36 cellular contexts compared by ENCODE assay signal in the genomic region with DNA sequence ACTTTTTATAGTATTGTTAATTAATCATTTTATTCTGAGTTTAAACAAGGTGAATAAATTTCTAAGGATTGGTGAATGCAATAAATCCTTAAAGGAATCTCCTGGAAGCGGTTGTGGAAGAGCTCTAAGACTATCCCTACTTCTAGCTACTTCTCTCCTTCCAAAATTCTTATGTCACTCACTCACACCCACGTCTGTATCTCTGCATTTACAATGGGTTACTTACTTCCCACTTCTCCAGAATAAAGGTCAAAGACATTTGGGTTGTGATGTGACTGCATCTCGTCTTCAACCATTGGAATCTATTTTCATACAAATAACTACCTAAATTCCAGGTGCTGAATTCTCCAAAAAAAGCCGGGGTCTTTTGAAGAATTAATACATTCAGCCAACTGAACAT.
"Had no signal": no experiment of that assay in that cellular context is flagged by ENCODE, and none has a peak within 500 bp of the region (broad histone marks: within the 10 kb centered on the region; RNA-seq: fewer than 3 reads in every experiment).

No MANE protein-coding gene starts in this region.

- DNase-seq: activated effector memory CD4-positive, alpha-beta T cell treated with anti-CD3 and anti-CD28 coated beads, Interleukin-2, amount 50 U/mL, for 16 hours; activated effector memory CD4-positive, alpha-beta T cell treated with Interleukin-2 at 50 U/mL for 16 hours; activated gamma-delta T cell; activated gamma-delta T cell treated with Interleukin-2 at 50 U/mL for 16 hours; activated naive CD4-positive, alpha-beta T cell; activated naive CD4-positive, alpha-beta T cell treated with anti-CD3 and anti-CD28 coated beads for 36 hours; activated naive CD4-positive, alpha-beta T cell treated with anti-CD3 and anti-CD28 coated beads, Interleukin-2, amount 10 ng/mL, durations not matched to agents 7 days and 5 days; activated naive CD4-positive, alpha-beta T cell treated with anti-CD3 and anti-CD28 coated beads, Interleukin-2, amount 50 U/mL, for 16 hours; activated naive CD4-positive, alpha-beta T cell treated with Interleukin-2 at 50 U/mL for 16 hours; activated naive CD8-positive, alpha-beta T cell treated with anti-CD3 and anti-CD28 coated beads for 36 hours; activated naive CD8-positive, alpha-beta T cell treated with anti-CD3 and anti-CD28 coated beads, Interleukin-2, amount 10 ng/mL, durations not matched to agents 7 days and 5 days; activated naive CD8-positive, alpha-beta T cell treated with anti-CD3 and anti-CD28 coated beads, Interleukin-2, amount 50 U/mL, for 24 hours; activated T-cell treated with anti-CD3 and anti-CD28 coated beads, Interleukin-2, amount 50 U/mL, for 1 hour; activated T-cell treated with anti-CD3 and anti-CD28 coated beads, Interleukin-2, amount 50 U/mL, for 24 hours; activated T-cell treated with anti-CD3 and anti-CD28 coated beads, Interleukin-2, amount 50 U/mL, for 4 hours; activated T-cell treated with anti-CD3 and anti-CD28 coated beads, Interleukin-2, amount 50 U/mL, for 48 hours; activated T-cell treated with anti-CD3 and anti-CD28 coated beads, Interleukin-2, amount 50 U/mL, for 72 hours; adrenal gland; amniotic stem cell; amygdala; anterior cingulate cortex; aorta; body of pancreas; brain microvascular endothelial cell; central memory CD4-positive, alpha-beta T cell; cerebellar nuclear complex had no signal

- H3K27ac ChIP-seq: adrenal gland, ascending aorta, body of pancreas, brain microvascular endothelial cell, breast epithelium, cardiac muscle cell had no signal

- H3K9me3 ChIP-seq: adrenal gland, ascending aorta, body of pancreas, breast epithelium had no signal

- H3K36me3 ChIP-seq: adrenal gland, ascending aorta, brain microvascular endothelial cell, breast epithelium, cardiac muscle cell had no signal

- H3K36me3 Mint-ChIP-seq: activated naive CD4-positive, alpha-beta T cell treated with anti-CD3 and anti-CD28 coated beads, Interleukin-2, amount 10 ng/mL, durations not matched to agents 7 days and 5 days; activated naive CD4-positive, alpha-beta T cell treated with anti-CD3 and anti-CD28 coated beads, Interleukin-2, amount 50 U/mL, for 24 hours; activated naive CD8-positive, alpha-beta T cell; activated naive CD8-positive, alpha-beta T cell treated with anti-CD3 and anti-CD28 coated beads for 36 hours; activated naive CD8-positive, alpha-beta T cell treated with anti-CD3 and anti-CD28 coated beads, Interleukin-2, amount 10 ng/mL, durations not matched to agents 7 days and 5 days; brain had no signal

- H3K27me3 Mint-ChIP-seq: activated naive CD4-positive, alpha-beta T cell treated with anti-CD3 and anti-CD28 coated beads, Interleukin-2, amount 50 U/mL, for 24 hours; activated T-cell treated with anti-CD3 and anti-CD28 coated beads, Interleukin-2, amount 50 U/mL, for 24 hours; brain had no signal

- H3K27me3 ChIP-seq: adrenal gland, ascending aorta, body of pancreas, brain microvascular endothelial cell, breast epithelium, cardiac muscle cell had no signal

- H3K4me3 Mint-ChIP-seq: activated naive CD4-positive, alpha-beta T cell treated with anti-CD3 and anti-CD28 coated beads for 36 hours; activated naive CD4-positive, alpha-beta T cell treated with anti-CD3 and anti-CD28 coated beads, Interleukin-2, amount 10 ng/mL, durations not matched to agents 7 days and 5 days; activated naive CD4-positive, alpha-beta T cell treated with anti-CD3 and anti-CD28 coated beads, Interleukin-2, amount 50 U/mL, for 24 hours; activated naive CD8-positive, alpha-beta T cell; activated naive CD8-positive, alpha-beta T cell treated with anti-CD3 and anti-CD28 coated beads for 36 hours; activated naive CD8-positive, alpha-beta T cell treated with anti-CD3 and anti-CD28 coated beads, Interleukin-2, amount 10 ng/mL, durations not matched to agents 7 days and 5 days; activated naive CD8-positive, alpha-beta T cell treated with anti-CD3 and anti-CD28 coated beads, Interleukin-2, amount 50 U/mL, for 24 hours; activated T-cell treated with anti-CD3 and anti-CD28 coated beads, Interleukin-2, amount 50 U/mL, for 24 hours; activated T-cell treated with anti-CD3 and anti-CD28 coated beads, Interleukin-2, amount 50 U/mL, for 4 hours; activated T-cell treated with anti-CD3 and anti-CD28 coated beads, Interleukin-2, amount 50 U/mL, for 72 hours; activated T-helper 1 cell treated with anti-CD3 and anti-CD28 coated beads, Interleukin-12 subunit alpha, Interleukin-12 subunit beta, Interleukin-2, Interleukin-4 antibody, amounts not matched to agents 30 ng/mL and 10 ng/mL and 1 ng/mL, durations not matched to agents 14 hours and 24 hours and 36 hours; activated T-helper 17 cell treated with anti-CD3 and anti-CD28 coated beads, Interleukin-2, amount 50 U/mL, for 72 hours; brain; central memory CD8-positive, alpha-beta T cell had no signal

- H3K4me3 ChIP-seq: adrenal gland, ascending aorta, body of pancreas, breast epithelium, cardiac muscle cell had no signal

- H3K27ac Mint-ChIP-seq: activated naive CD4-positive, alpha-beta T cell treated with anti-CD3 and anti-CD28 coated beads for 36 hours; activated naive CD4-positive, alpha-beta T cell treated with anti-CD3 and anti-CD28 coated beads, Interleukin-2, amount 10 ng/mL, durations not matched to agents 7 days and 5 days; activated naive CD4-positive, alpha-beta T cell treated with anti-CD3 and anti-CD28 coated beads, Interleukin-2, amount 50 U/mL, for 24 hours; activated naive CD4-positive, alpha-beta T cell treated with anti-CD3 and anti-CD28 coated beads, Interleukin-2, amount 50 U/mL, for 72 hours; activated naive CD8-positive, alpha-beta T cell; activated naive CD8-positive, alpha-beta T cell treated with anti-CD3 and anti-CD28 coated beads for 36 hours; activated naive CD8-positive, alpha-beta T cell treated with anti-CD3 and anti-CD28 coated beads, Interleukin-2, amount 10 ng/mL, durations not matched to agents 7 days and 5 days; activated naive CD8-positive, alpha-beta T cell treated with anti-CD3 and anti-CD28 coated beads, Interleukin-2, amount 50 U/mL, for 24 hours; activated T-cell treated with anti-CD3 and anti-CD28 coated beads, Interleukin-2, amount 50 U/mL, for 24 hours; activated T-cell treated with anti-CD3 and anti-CD28 coated beads, Interleukin-2, amount 50 U/mL, for 72 hours; activated T-helper 1 cell treated with anti-CD3 and anti-CD28 coated beads, Interleukin-12 subunit alpha, Interleukin-12 subunit beta, Interleukin-2, Interleukin-4 antibody, amounts not matched to agents 30 ng/mL and 10 ng/mL and 1 ng/mL, durations not matched to agents 14 hours and 24 hours and 36 hours; activated T-helper 17 cell treated with anti-CD3 and anti-CD28 coated beads, Interleukin-2, amount 50 U/mL, for 72 hours; brain had no signal

- H3K9me3 Mint-ChIP-seq: activated naive CD4-positive, alpha-beta T cell treated with anti-CD3 and anti-CD28 coated beads for 36 hours; activated naive CD4-positive, alpha-beta T cell treated with anti-CD3 and anti-CD28 coated beads, Interleukin-2, amount 10 ng/mL, durations not matched to agents 7 days and 5 days; activated naive CD4-positive, alpha-beta T cell treated with anti-CD3 and anti-CD28 coated beads, Interleukin-2, amount 50 U/mL, for 24 hours; activated naive CD8-positive, alpha-beta T cell treated with anti-CD3 and anti-CD28 coated beads, Interleukin-2, amount 10 ng/mL, durations not matched to agents 7 days and 5 days; activated T-cell treated with anti-CD3 and anti-CD28 coated beads, Interleukin-2, amount 50 U/mL, for 24 hours; activated T-cell treated with anti-CD3 and anti-CD28 coated beads, Interleukin-2, amount 50 U/mL, for 4 hours; activated T-helper 1 cell treated with anti-CD3 and anti-CD28 coated beads, Interleukin-12 subunit alpha, Interleukin-12 subunit beta, Interleukin-2, Interleukin-4 antibody, amounts not matched to agents 30 ng/mL and 10 ng/mL and 1 ng/mL, durations not matched to agents 14 hours and 24 hours and 36 hours; activated T-helper 17 cell treated with anti-CD3 and anti-CD28 coated beads, Interleukin-2, amount 50 U/mL, for 72 hours; central memory CD8-positive, alpha-beta T cell had no signal

- H3K4me1 ChIP-seq: adrenal gland, ascending aorta, body of pancreas, breast epithelium had no signal

- H3K4me1 Mint-ChIP-seq: activated naive CD4-positive, alpha-beta T cell treated with anti-CD3 and anti-CD28 coated beads, Interleukin-2, amount 10 ng/mL, durations not matched to agents 7 days and 5 days; activated naive CD4-positive, alpha-beta T cell treated with anti-CD3 and anti-CD28 coated beads, Interleukin-2, amount 50 U/mL, for 24 hours; activated naive CD8-positive, alpha-beta T cell treated with anti-CD3 and anti-CD28 coated beads, Interleukin-2, amount 10 ng/mL, durations not matched to agents 7 days and 5 days; activated naive CD8-positive, alpha-beta T cell treated with anti-CD3 and anti-CD28 coated beads, Interleukin-2, amount 50 U/mL, for 24 hours; activated T-helper 17 cell treated with anti-CD3 and anti-CD28 coated beads, Interleukin-2, amount 50 U/mL, for 72 hours; brain; central memory CD8-positive, alpha-beta T cell had no signal

- ATAC-seq: activated naive CD4-positive, alpha-beta T cell treated with anti-CD3 and anti-CD28 coated beads, Interleukin-2, amount 50 U/mL, for 72 hours; activated naive CD8-positive, alpha-beta T cell treated with anti-CD3 and anti-CD28 coated beads, Interleukin-2, amount 50 U/mL, for 24 hours; activated T-cell treated with anti-CD3 and anti-CD28 coated beads, Interleukin-2, amount 50 U/mL, for 4 hours; activated T-cell treated with anti-CD3 and anti-CD28 coated beads, Interleukin-2, amount 50 U/mL, for 72 hours; activated T-helper 17 cell treated with anti-CD3 and anti-CD28 coated beads, Interleukin-2, amount 50 U/mL, for 72 hours; body of pancreas had no signal
